In the genomic region with DNA sequence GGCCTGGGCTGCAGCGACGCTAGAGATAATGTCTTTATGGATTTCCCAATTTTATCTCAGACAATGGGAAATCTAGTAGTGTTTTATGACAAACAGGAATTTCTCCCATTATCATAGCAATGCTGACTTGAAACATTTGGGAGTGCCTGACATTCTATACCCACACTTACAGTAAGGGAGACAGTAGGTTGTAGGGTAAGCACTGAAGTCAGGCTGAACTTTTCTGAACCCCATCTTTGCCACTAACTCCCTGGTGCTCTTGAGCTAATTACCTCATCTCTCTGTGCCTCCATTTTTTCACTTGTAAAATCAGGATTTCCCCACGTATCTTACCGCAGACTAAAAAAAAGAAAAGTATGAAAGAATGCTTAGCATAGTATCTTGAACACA, we compare ENCODE assay signal across 12 cellular contexts. TPM values are rescaled to one million over a fixed set of nuclear protein-coding genes. Genes with fewer than 3 reads are reported as not detected.
DNase-seq lines count a peak whose midpoint lies in the region; ATAC-seq, FAIRE-seq and TF ChIP-seq lines count a peak whose summit lies in the region.
"Had no signal": no experiment of that assay in that cellular context is flagged by ENCODE, and none has a peak within 500 bp of the region (broad histone marks: within the 10 kb centered on the region; RNA-seq: fewer than 3 reads in every experiment).

No MANE protein-coding gene starts in this region.

- CTCF ChIA-PET in PC-9 (lab: Charles Lee) (interaction anchor here (1.1 kb wide), 1 partner anchor 75 kb away, joined by 3 read pairs; no protein-coding TSS in a partner anchor), endothelial cell of umbilical vein (lab: Charles Lee) (interaction anchor here (0.9 to 3.5 kb wide), 13 partner anchors 10 to 376 kb away, joined by 3 to 53 read pairs (median 4); no protein-coding TSS in a partner anchor)

- H3K36me3 ChIP-seq in ACC112 (ENCODE audit: insufficient read depth, low read length) (no peaks in the 10 kb centered on the region), PC-9 (ENCODE audit: low read depth) (no peaks in the 10 kb centered on the region), endothelial cell of umbilical vein (ENCODE audit: control insufficient read depth in 2 of 2, extremely low read depth in 1 of 2, insufficient read depth in 2 of 2, low read length in 2 of 2) (no peaks in the 10 kb centered on the region), rectal smooth muscle tissue (ENCODE audit: control insufficient read depth, insufficient read depth, low read length) (no peaks in the 10 kb centered on the region), BE2C (no peaks in the 10 kb centered on the region)
- H3K36me3 ChIP-seq: ovary had no signal

- H4K20me1 ChIP-seq in PC-9 (ENCODE audit: insufficient read depth) (no peaks in the 10 kb centered on the region), endothelial cell of umbilical vein (replicated peaks; ENCODE audit: control insufficient read depth, extremely low read depth, insufficient read depth, low read length) (no peaks in the 10 kb centered on the region)

- H3K9me3 ChIP-seq in PC-9 (ENCODE audit: insufficient read depth, low read depth) (no peaks in the 10 kb centered on the region), endothelial cell of umbilical vein (replicated peaks; ENCODE audit: control insufficient read depth, insufficient read depth, low read length) (no peaks in the 10 kb centered on the region), BE2C (no peaks in the 10 kb centered on the region)
- H3K9me3 ChIP-seq: ovary had no signal

- intact Hi-C loops in PC-9 (cut with micrococcal nuclease; ENCODE audit: unreplicated experiment) (loop anchor here (1.0 to 5.0 kb wide), 2 partner anchors 37 to 65 kb away; no protein-coding TSS in a partner anchor), endothelial cell of umbilical vein (cut with micrococcal nuclease) (loop anchor here (1.0 kb wide), 7 partner anchors 10 to 75 kb away; partner anchors contain the start of gene ITGB3)

- peaks cover 29% of the 10 kb centered on the region for H3F3A ChIP-seq in PC-9 (ENCODE audit: insufficient read depth, low read depth)

- no peak for DNase-seq in PC-9
- DNase-seq in endothelial cell of umbilical vein (ENCODE audit: low read depth, low spot score) = no peak
- DNase-seq in BE2C = no peak
- DNase-seq in activated CD4-positive, alpha-beta T cell treated with anti-CD3 and anti-CD28 coated beads, Interleukin-2, amount 50 U/mL, for 1 hour = no peak
- DNase-seq in NCI-H2227 treated with DMSO at 0.1 percent for 48 hours (lab: John Stamatoyannopoulos, UW) = no peak
- DNase-seq: NCI-H524 treated with DMSO at 0.1 percent for 48 hours had no signal

- H2AFZ ChIP-seq in ACC112 (ENCODE audit: low read length, unreplicated experiment) (no peak overlapping the region), PC-9 (no peak overlapping the region), endothelial cell of umbilical vein (ENCODE audit: low read depth, low read length) (no peak overlapping the region)

- TF ChIP-seq CTCF in PC-9 (conservative IDR thresholded peaks at IDR 0.05) (no peak), endothelial cell of umbilical vein (IDR thresholded peaks at IDR 0.05; ENCODE audit: extremely low read depth in 1 of 2, insufficient read depth in 1 of 2, low read depth in 1 of 2, low read length in 2 of 2) (no peak), BE2C (IDR thresholded peaks at IDR 0.05; ENCODE audit: low read depth, low read length) (no peak)

- FAIRE-seq in endothelial cell of umbilical vein (lab: Jason Lieb, UNC) = no peak
- FAIRE-seq: GM18507 had no signal

- H3K79me2 ChIP-seq in ACC112 (ENCODE audit: control insufficient read depth, insufficient read depth, low read length, unreplicated experiment) (no peaks in the 10 kb centered on the region), PC-9 (ENCODE audit: low read depth) (no peaks in the 10 kb centered on the region), endothelial cell of umbilical vein (ENCODE audit: control insufficient read depth, insufficient read depth, low read length) (no peaks in the 10 kb centered on the region)

- POLR2A ChIA-PET in PC-9 (lab: Charles Lee; ENCODE audit: unreplicated experiment) = interaction anchor here (0.6 to 1.0 kb wide), 2 partner anchors 12 to 38 kb away, joined by 3 to 4 read pairs; no protein-coding TSS in a partner anchor
- POLR2A ChIA-PET in endothelial cell of umbilical vein (lab: Charles Lee) = interaction anchor here (0.6 to 1.5 kb wide), 6 partner anchors 12 to 75 kb away, joined by 3 to 8 read pairs (median 6); no protein-coding TSS in a partner anchor

- H3K4me2 ChIP-seq in PC-9 (peak overlapping the region; percentile 43), endothelial cell of umbilical vein (ENCODE audit: insufficient read depth, low read length) (peak overlapping the region; percentile 61)

- H3K9ac ChIP-seq in endothelial cell of umbilical vein (replicated peaks; ENCODE audit: extremely low read depth, insufficient read depth, low read length) = peak overlapping the region; percentile 68
- H3K9ac ChIP-seq in rectal smooth muscle tissue (ENCODE audit: low read length) = no peak overlapping the region

- H3K27me3 ChIP-seq in ACC112 (ENCODE audit: insufficient read depth, low read length) (no peaks in the 10 kb centered on the region), PC-9 (ENCODE audit: insufficient read depth, low read depth) (no peaks in the 10 kb centered on the region), endothelial cell of umbilical vein (ENCODE audit: control insufficient read depth in 2 of 2, insufficient read depth in 2 of 2, low read length in 2 of 2) (no peaks in the 10 kb centered on the region), rectal smooth muscle tissue (ENCODE audit: control insufficient read depth, insufficient read depth, low read length) (no peaks in the 10 kb centered on the region), BE2C (no peaks in the 10 kb centered on the region)
- H3K27me3 ChIP-seq: ovary had no signal

- H3K4me3 ChIP-seq in ACC112 (ENCODE audit: low read depth, low read length) (peak overlapping the region; percentile 1; the same call in 1 of the 2 replicates), PC-9 (no peak overlapping the region), endothelial cell of umbilical vein (replicated peaks in 1 of 3; ENCODE audit: insufficient read depth in 1 of 3, low read depth in 1 of 3, low read length in 3 of 3) (peak overlapping the region in 1 of 3 experiments; percentile 17), rectal smooth muscle tissue (ENCODE audit: low read length) (no peak overlapping the region), BE2C (ENCODE audit: low read depth, low read length) (no peak overlapping the region)
- H3K4me3 ChIP-seq: ovary had no signal

- dilution Hi-C loops in endothelial cell of umbilical vein (cut with MboI; ENCODE audit: extremely low pct_ligation_motif_present, low sequenced_read_pairs) = no loop called here

- no peaks in the 10 kb centered on the region for H3K9me2 ChIP-seq in PC-9 (ENCODE audit: insufficient read depth)

- peaks cover 18% of the 10 kb centered on the region for H3K4me1 ChIP-seq in ACC112 (ENCODE audit: control insufficient read depth, insufficient read depth, low read length, unreplicated experiment)
- H3K4me1 ChIP-seq in PC-9 (replicated peaks; ENCODE audit: insufficient read depth) = peaks cover 29% of the 10 kb centered on the region
- H3K4me1 ChIP-seq in endothelial cell of umbilical vein (ENCODE audit: control insufficient read depth, extremely low read depth, insufficient read depth, low read length) = peaks cover 24% of the 10 kb centered on the region
- H3K4me1 ChIP-seq in rectal smooth muscle tissue (ENCODE audit: control insufficient read depth, insufficient read depth, low read length) = peaks cover 10% of the 10 kb centered on the region
- H3K4me1 ChIP-seq in BE2C = peaks cover 15% of the 10 kb centered on the region

- BruUV-seq in PC-9 (replicated peaks; lab: Mats Ljungman, UMichigan) (no TSS peak), endothelial cell of umbilical vein (replicated peaks; lab: Mats Ljungman, UMichigan) (TSS peak; percentile 100)

- TF ChIP-seq POLR2A in endothelial cell of umbilical vein (IDR thresholded peaks at IDR 0.05; ENCODE audit: low read depth, low read length) = peak; percentile 17

- no peaks in the 10 kb centered on the region for H3K9me1 ChIP-seq in endothelial cell of umbilical vein (replicated peaks; ENCODE audit: control insufficient read depth, extremely low read depth, insufficient read depth, low read length)

- ATAC-seq in GM19351 (IDR thresholded peaks at IDR 0.05; ENCODE audit: unreplicated experiment) = no peak

- H3K27ac ChIP-seq in ACC112 (ENCODE audit: low read depth, low read length) (peak overlapping the region; percentile 85), PC-9 (peak overlapping the region; percentile 79), endothelial cell of umbilical vein (ENCODE audit: insufficient read depth, low read depth, low read length) (peak overlapping the region; percentile 100), rectal smooth muscle tissue (ENCODE audit: low read depth, low read length) (peak overlapping the region; percentile 49)

RNA-seq across cellular contexts. Expression of gene ITGB3, which starts 13.3 kb away (rescaled TPM):
- total RNA-seq in PC-9 (2021) (0.31 and 0.50 TPM in 2 replicates), endothelial cell of umbilical vein (49.9 and 60.0 TPM in 2 replicates)
- polyA plus RNA-seq in endothelial cell of umbilical vein = 50.2 and 55.8 TPM in 2 replicates
- 44.2 and 44.7 TPM in 2 replicates for polyA plus RNA-seq in endothelial cell of umbilical vein (2011; cell fraction: cytosol; rRNA removed)
- 57.4 and 59.9 TPM in 2 replicates for polyA plus RNA-seq in endothelial cell of umbilical vein (2011; cell fraction: nucleus; rRNA removed)
- polyA plus RNA-seq in endothelial cell of umbilical vein (2012) = 104 and 109 TPM in 2 replicates
- polyA minus RNA-seq in endothelial cell of umbilical vein = 166 and 198 TPM in 2 replicates
- not detected for polyA minus RNA-seq in endothelial cell of umbilical vein (2011; cell fraction: cytosol; rRNA and poly(A)+ RNA removed)
- polyA minus RNA-seq in endothelial cell of umbilical vein (2011; cell fraction: nucleus; rRNA and poly(A)+ RNA removed) = 57.6 and 72.7 TPM in 2 replicates
- polyA plus RNA-seq in BE2C (2012; ENCODE audit: insufficient read depth, insufficient read length, low read depth) = 0.46 TPM

RNA-seq across cellular contexts. Expression of gene MYL4, which starts 31.2 kb away (rescaled TPM):
- not detected in 2 replicates for total RNA-seq in PC-9 (2021)
- 1.9 and 2.0 TPM in 2 replicates for total RNA-seq in endothelial cell of umbilical vein
- polyA plus RNA-seq in endothelial cell of umbilical vein = 1.5 and 2.1 TPM in 2 replicates
- polyA plus RNA-seq in endothelial cell of umbilical vein (2011; cell fraction: cytosol; rRNA removed) = 1.7 TPM in 2 replicates
- 4.0 and 4.4 TPM in 2 replicates for polyA plus RNA-seq in endothelial cell of umbilical vein (2011; cell fraction: nucleus; rRNA removed)
- polyA plus RNA-seq in endothelial cell of umbilical vein (2012) = 0.67 and 1.0 TPM in 2 replicates
- 6.7 and 7.5 TPM in 2 replicates for polyA minus RNA-seq in endothelial cell of umbilical vein
- not detected for polyA minus RNA-seq in endothelial cell of umbilical vein (2011; cell fraction: cytosol; rRNA and poly(A)+ RNA removed)
- polyA minus RNA-seq in endothelial cell of umbilical vein (2011; cell fraction: nucleus; rRNA and poly(A)+ RNA removed) = 1.3 and 2.5 TPM in 2 replicates
- 0.69 TPM for polyA plus RNA-seq in BE2C (2012; ENCODE audit: insufficient read depth, insufficient read length, low read depth)
- total RNA-seq: bronchial epithelial cell had no signal

RNA-seq across cellular contexts. Expression of gene CDC27, which starts 51.3 kb away (rescaled TPM):
- total RNA-seq in PC-9 (2021) (58.9 and 94.3 TPM in 2 replicates), endothelial cell of umbilical vein (172 and 179 TPM in 2 replicates)
- 76.1 and 77.2 TPM in 2 replicates for polyA plus RNA-seq in endothelial cell of umbilical vein
- 75.4 and 77.5 TPM in 2 replicates for polyA plus RNA-seq in endothelial cell of umbilical vein (2011; cell fraction: cytosol; rRNA removed)
- polyA plus RNA-seq in endothelial cell of umbilical vein (2011; cell fraction: nucleus; rRNA removed) = 130 and 136 TPM in 2 replicates
- polyA plus RNA-seq in endothelial cell of umbilical vein (2012) = 78.6 and 135 TPM in 2 replicates
- 245 and 261 TPM in 2 replicates for polyA minus RNA-seq in endothelial cell of umbilical vein
- 86.2 TPM for polyA minus RNA-seq in endothelial cell of umbilical vein (2011; cell fraction: cytosol; rRNA and poly(A)+ RNA removed)
- 89.4 and 158 TPM in 2 replicates for polyA minus RNA-seq in endothelial cell of umbilical vein (2011; cell fraction: nucleus; rRNA and poly(A)+ RNA removed)
- 31.7 TPM for polyA plus RNA-seq in BE2C (2012; ENCODE audit: insufficient read depth, insufficient read length, low read depth)

Comparison
In these comparisons a context has a peak if more than half of its experiments do, and no peak if none do; other contexts are left out.
1. H3K27ac ChIP-seq: peak in every context shown above with its lines; median percentile 100 in endothelial cell of umbilical vein; 85 in ACC112; 79 in PC-9; 49 in rectal smooth muscle tissue.
2. RNA of gene ITGB3, which starts 13.3 kb away (total RNA-seq): 49.9 to 60.0 TPM in endothelial cell of umbilical vein; 0.31 to 0.50 TPM in PC-9; every median in the first group is over 10 times any median in the second.